Comparison of ENCODE assay signal across 8 cellular contexts in the genomic region with DNA sequence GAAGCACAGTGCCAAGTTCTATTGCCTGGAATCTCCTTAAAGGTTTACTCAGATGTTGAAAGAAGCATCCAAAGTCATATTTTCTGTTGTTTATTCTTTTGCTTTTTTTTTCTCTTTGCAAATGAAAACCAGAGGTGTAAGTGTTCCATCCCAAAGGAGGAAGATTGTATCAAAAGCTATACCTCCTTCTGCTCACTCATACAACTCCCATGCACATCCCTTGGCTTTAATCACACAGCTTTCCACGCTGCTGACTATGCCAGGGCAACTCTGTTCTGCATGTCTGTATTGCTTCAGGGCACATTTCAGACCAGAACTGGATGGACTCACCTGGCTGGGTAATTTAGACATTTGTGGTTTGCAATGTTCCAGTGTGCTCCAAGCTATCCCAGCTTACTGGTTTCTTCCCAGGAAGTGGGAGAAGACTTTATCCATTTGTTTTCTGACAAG.
DNase-seq lines count a peak whose midpoint lies in the region; ATAC-seq, FAIRE-seq and TF ChIP-seq lines count a peak whose summit lies in the region.

No MANE protein-coding gene starts in this region.

- H3K36me3 Mint-ChIP-seq in astrocyte (ENCODE audit: low read depth, unreplicated experiment) (no peaks in the 10 kb centered on the region), endodermal cell (ENCODE audit: low read depth) (no peaks in the 10 kb centered on the region), glutamatergic neuron (ENCODE audit: unreplicated experiment) (no peaks in the 10 kb centered on the region)

- ATAC-seq in heart right ventricle, result peak in 4 of 8 donors; percentile 16 to 23 (median 22)
- ATAC-seq in Right ventricle myocardium superior (ENCODE audit: poor library complexity), result no peak
- ATAC-seq in lower lobe of right lung, result no peak
- ATAC-seq in stimulated activated naive CD8-positive, alpha-beta T cell treated with anti-CD3 and anti-CD28 coated beads, Interleukin-15, Interleukin-2, amounts not matched to agents 100 U/mL and 50 U/mL, for 24 hours, result no peak

- no peak overlapping the region for H3K4me3 ChIP-seq in heart right ventricle
- no peak overlapping the region for H3K4me3 ChIP-seq in astrocyte (ENCODE audit: insufficient read depth, low read depth, low read length)
- no peak overlapping the region for H3K4me3 ChIP-seq in lower lobe of right lung
- H3K4me3 ChIP-seq in endodermal cell (ENCODE audit: low read length), result no peak overlapping the region

- H3K9me3 ChIP-seq in heart right ventricle (no peaks in the 10 kb centered on the region), astrocyte (ENCODE audit: insufficient read depth, low read depth, low read length) (no peaks in the 10 kb centered on the region), lower lobe of right lung (no peaks in the 10 kb centered on the region), endodermal cell (ENCODE audit: control insufficient read depth, low read length) (no peaks in the 10 kb centered on the region)

- H3K27ac Mint-ChIP-seq in astrocyte (ENCODE audit: unreplicated experiment) (no peak overlapping the region), endodermal cell (no peak overlapping the region), glutamatergic neuron (ENCODE audit: unreplicated experiment) (no peak overlapping the region)

- FAIRE-seq in astrocyte (lab: Jason Lieb, UNC), result no peak

- peaks cover 17% of the 10 kb centered on the region for H3K4me1 Mint-ChIP-seq in astrocyte (ENCODE audit: low read depth, unreplicated experiment)
- H3K4me1 Mint-ChIP-seq in endodermal cell, result peaks cover 13% of the 10 kb centered on the region
- peaks cover 1% of the 10 kb centered on the region for H3K4me1 Mint-ChIP-seq in glutamatergic neuron (ENCODE audit: low read depth, unreplicated experiment)

- no peaks in the 10 kb centered on the region for H3K79me2 ChIP-seq in astrocyte (ENCODE audit: insufficient read depth, low read length)

- TF ChIP-seq CTCF in heart right ventricle (IDR thresholded peaks at IDR 0.05), result no peak
- TF ChIP-seq CTCF in astrocyte (IDR thresholded peaks at IDR 0.05; ENCODE audit: insufficient read depth, low read depth, low read length), result no peak
- TF ChIP-seq CTCF in lower lobe of right lung (IDR thresholded peaks at IDR 0.05), result no peak
- no peak for TF ChIP-seq CTCF in endodermal cell (conservative IDR thresholded peaks at IDR 0.05)
- TF ChIP-seq CTCF in glutamatergic neuron (IDR thresholded peaks at IDR 0.05; ENCODE audit: partially characterized antibody, unreplicated experiment), result no peak

- H2AFZ ChIP-seq in astrocyte (ENCODE audit: low read depth, low read length), result no peak overlapping the region

- H3K4me3 Mint-ChIP-seq in astrocyte (ENCODE audit: unreplicated experiment) (no peak overlapping the region), endodermal cell (no peak overlapping the region), glutamatergic neuron (ENCODE audit: unreplicated experiment) (no peak overlapping the region)

- DNase-seq in heart right ventricle, result no peak
- DNase-seq in Right ventricle myocardium superior, result no peak
- DNase-seq in astrocyte (ENCODE audit: low read depth), result peak; percentile 59
- no peak for DNase-seq in lower lobe of right lung
- DNase-seq in endodermal cell, result no peak
- no peak for DNase-seq in central memory CD4-positive, alpha-beta T cell
- DNase-seq in stimulated activated naive CD8-positive, alpha-beta T cell treated with anti-CD3 and anti-CD28 coated beads, Interleukin-15, Interleukin-2, amounts not matched to agents 100 U/mL and 50 U/mL, for 24 hours, result no peak
- DNase-seq in glutamatergic neuron, result no peak

- intact Hi-C loops in heart right ventricle (cut with DNase I), result loop anchor here in 1 of 10 donors (5.0 to 10.0 kb wide), 2 partner anchors 178 to 235 kb away; no protein-coding TSS in a partner anchor
- intact Hi-C loops in Right ventricle myocardium superior (cut with DNase I), result no loop called here
- intact Hi-C loops in lower lobe of right lung (cut with DNase I), result no loop called here

- H3K27me3 Mint-ChIP-seq in astrocyte (ENCODE audit: low read depth, unreplicated experiment), result no peaks in the 10 kb centered on the region
- H3K27me3 Mint-ChIP-seq in endodermal cell (ENCODE audit: insufficient read depth), result no peaks in the 10 kb centered on the region
- H3K27me3 Mint-ChIP-seq in glutamatergic neuron (ENCODE audit: unreplicated experiment), result no peaks in the 10 kb centered on the region

- H3K36me3 ChIP-seq in heart right ventricle, result no peaks in the 10 kb centered on the region
- H3K36me3 ChIP-seq in astrocyte (ENCODE audit: insufficient read depth, low read length), result no peaks in the 10 kb centered on the region
- no peaks in the 10 kb centered on the region for H3K36me3 ChIP-seq in lower lobe of right lung
- H3K36me3 ChIP-seq in endodermal cell (ENCODE audit: control insufficient read depth, insufficient read depth, low read length), result no peaks in the 10 kb centered on the region

- peak overlapping the region; percentile 63 for H3K4me2 ChIP-seq in astrocyte (ENCODE audit: low read length)

- H3K9me3 Mint-ChIP-seq in astrocyte (ENCODE audit: unreplicated experiment), result no peaks in the 10 kb centered on the region
- H3K9me3 Mint-ChIP-seq in endodermal cell, result no peaks in the 10 kb centered on the region
- no peaks in the 10 kb centered on the region for H3K9me3 Mint-ChIP-seq in glutamatergic neuron (ENCODE audit: unreplicated experiment)

- peaks cover 7 to 80% (median 33%) of the 10 kb centered on the region in 9 donors for H3K4me1 ChIP-seq in heart right ventricle
- peaks cover 30% of the 10 kb centered on the region for H3K4me1 ChIP-seq in astrocyte (ENCODE audit: insufficient read depth, low read length)
- peaks cover 66% of the 10 kb centered on the region for H3K4me1 ChIP-seq in lower lobe of right lung
- no peaks in the 10 kb centered on the region for H3K4me1 ChIP-seq in endodermal cell (ENCODE audit: control insufficient read depth, insufficient read depth, low read length)

- H3K27ac ChIP-seq in heart right ventricle (peak overlapping the region in 8 of 10 donors; percentile 29 to 86 (median 59)), astrocyte (ENCODE audit: low read depth, low read length) (peak overlapping the region; percentile 22), lower lobe of right lung (peak overlapping the region; percentile 73), endodermal cell (ENCODE audit: low read depth, low read length) (no peak overlapping the region)

- H3K9ac ChIP-seq in astrocyte (ENCODE audit: low read length), result peak overlapping the region; percentile 8
- no peak overlapping the region for H3K9ac ChIP-seq in endodermal cell (ENCODE audit: extremely low read depth, low read length, poor library complexity, severe bottlenecking)

- H4K20me1 ChIP-seq in astrocyte (ENCODE audit: insufficient read depth, low read length), result no peaks in the 10 kb centered on the region

- WGBS in heart right ventricle, 2 donors, result 84 to 88% methylated on average over 1 of the region's 1 CpG
- 83 to 93% methylated on average over 1 of the region's 1 CpG for WGBS in endodermal cell (ENCODE audit: insufficient coverage in 1 of 2, insufficient read length in 1 of 2), 2 experiments

- H3K27me3 ChIP-seq in heart right ventricle (no peaks in the 10 kb centered on the region), astrocyte (ENCODE audit: insufficient read depth, low read length) (no peaks in the 10 kb centered on the region), lower lobe of right lung (ENCODE audit: low read depth) (no peaks in the 10 kb centered on the region), endodermal cell (ENCODE audit: control insufficient read depth, insufficient read depth, low read length, poor library complexity, severe bottlenecking) (no peaks in the 10 kb centered on the region)
